In the genomic region with DNA sequence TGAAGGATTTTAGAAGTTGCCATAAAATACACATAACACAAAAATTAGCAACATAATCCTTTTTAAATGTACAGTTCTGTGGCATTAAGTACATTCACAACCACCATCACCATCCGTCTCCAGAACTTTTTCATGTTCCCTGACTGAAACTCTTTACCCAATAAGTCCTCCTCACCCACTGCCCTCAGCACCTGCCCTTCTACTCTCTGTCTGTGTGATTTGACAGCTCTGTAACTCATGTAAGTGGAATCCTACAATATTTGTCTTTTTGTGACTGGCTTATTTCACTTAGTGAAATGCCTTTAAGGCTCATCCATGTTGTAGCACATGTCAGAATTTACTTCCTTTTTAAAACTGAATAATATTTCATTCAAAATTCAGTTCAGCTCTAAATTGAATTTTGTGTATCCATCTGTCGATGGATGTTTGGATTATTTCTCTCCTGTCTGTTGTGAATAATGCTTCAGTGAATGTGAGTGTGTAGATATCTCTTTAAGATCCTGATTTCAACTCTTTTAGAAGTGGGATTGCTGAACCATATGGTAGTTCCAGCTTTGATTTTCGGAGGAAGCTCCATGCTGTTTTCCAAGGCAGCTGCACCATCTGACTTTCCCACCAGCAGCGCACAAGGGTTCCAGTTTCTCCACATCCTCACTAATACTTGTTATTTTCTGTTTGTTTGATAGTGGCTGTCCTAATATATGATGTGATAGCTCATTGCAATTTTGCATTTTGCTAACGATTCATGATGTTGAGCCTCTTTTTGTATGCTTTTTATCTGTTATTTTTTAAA, we compare ENCODE assay signal across 16 cellular contexts. TPM values are rescaled to one million over a fixed set of nuclear protein-coding genes. Genes with fewer than 3 reads are reported as not detected.
DNase-seq lines count a peak whose midpoint lies in the region; ATAC-seq and TF ChIP-seq lines count a peak whose summit lies in the region.
"Had no signal": no experiment of that assay in that cellular context is flagged by ENCODE, and none has a peak within 500 bp of the region (broad histone marks: within the 10 kb centered on the region; RNA-seq: fewer than 3 reads in every experiment).

No MANE protein-coding gene starts in this region.

- DNase-seq in activated T-cell treated with anti-CD3 and anti-CD28 coated beads, Interleukin-2, amount 50 U/mL, for 24 hours, result no peak
- no peak for DNase-seq in activated T-cell treated with anti-CD3 and anti-CD28 coated beads, Interleukin-2, amount 50 U/mL, for 48 hours
- no peak for DNase-seq in IMR-90
- DNase-seq in caudate nucleus (lab: John Stamatoyannopoulos, UW), result no peak
- no peak for DNase-seq in sigmoid colon
- no peak for DNase-seq in NCI-H1436 treated with DMSO at 0.1 percent for 48 hours (lab: John Stamatoyannopoulos, UW)
- no peak for DNase-seq in GM23338 (ENCODE audit: low spot score)
- DNase-seq: activated CD4-positive, CD25-positive, alpha-beta regulatory T cell; activated naive CD4-positive, alpha-beta T cell treated with Interleukin-2 at 50 U/mL for 16 hours; effector CD4-positive, alpha-beta T cell; kidney glomerular epithelial cell; NCI-H1092 treated with DMSO at 0.1 percent for 48 hours; uterus had no signal

- H3K9me3 ChIP-seq in IMR-90 (ENCODE audit: control insufficient read depth, insufficient read depth, low read length), result no peaks in the 10 kb centered on the region
- H3K9me3 ChIP-seq in sigmoid colon, result no peaks in the 10 kb centered on the region
- H3K9me3 ChIP-seq: uterus had no signal

- intact Hi-C loops in IMR-90 (cut with micrococcal nuclease), result loop anchor here (5.0 kb wide), 1 partner anchor 198 kb away; no protein-coding TSS in a partner anchor
- intact Hi-C loops in sigmoid colon (cut with DNase I), result loop anchor here (5.0 kb wide), 2 partner anchors 193 to 207 kb away; a partner anchor contains a TSS

- H3K4me2 ChIP-seq in IMR-90 (ENCODE audit: low read depth, low read length) (no peak overlapping the region), GM23338 (no peak overlapping the region; the same call in 1 of the 2 replicates)

- H4K8ac ChIP-seq in IMR-90 (ENCODE audit: low read depth in 2 of 2, low read length in 2 of 2), result no peak overlapping the region

- no peak for TF ChIP-seq RAD21 in IMR-90 (IDR thresholded peaks at IDR 0.05; ENCODE audit: low read length)

- H3K18ac ChIP-seq in IMR-90 (ENCODE audit: low read depth, low read length), result no peak overlapping the region

- no peaks in the 10 kb centered on the region for H3K27me3 Mint-ChIP-seq in activated T-cell treated with anti-CD3 and anti-CD28 coated beads, Interleukin-2, amount 50 U/mL, for 24 hours
- peaks cover 4% of the 10 kb centered on the region for H3K27me3 Mint-ChIP-seq in GM23338 (ENCODE audit: insufficient read depth, low read depth, poor library complexity)
- H3K27me3 Mint-ChIP-seq: stimulated activated naive CD8-positive, alpha-beta T cell treated with anti-CD3 and anti-CD28 coated beads, Interleukin-15, Interleukin-2, amounts not matched to agents 100 ng/mL and 50 ng/mL, for 24 hours had no signal

- no peak overlapping the region for H3K4me3 ChIP-seq in IMR-90 (ENCODE audit: insufficient read depth, low read depth, low read length)
- no peak overlapping the region for H3K4me3 ChIP-seq in sigmoid colon
- H3K4me3 ChIP-seq in GM23338, result no peak overlapping the region
- H3K4me3 ChIP-seq: uterus had no signal

- H3K56ac ChIP-seq in IMR-90 (ENCODE audit: extremely low read depth, insufficient read depth, low read length), result no peak overlapping the region

- no peaks in the 10 kb centered on the region for H3K27me3 ChIP-seq in IMR-90 (ENCODE audit: control insufficient read depth, insufficient read depth, low read length)
- no peaks in the 10 kb centered on the region for H3K27me3 ChIP-seq in sigmoid colon
- peaks cover 10% of the 10 kb centered on the region for H3K27me3 ChIP-seq in GM23338 (ENCODE audit: insufficient read depth)
- H3K27me3 ChIP-seq: uterus had no signal

- in situ Hi-C loops in IMR-90 (cut with MboI; ENCODE audit: low sequenced_read_pairs), result loop anchor here (5.0 to 10.0 kb wide), 5 partner anchors 33 to 215 kb away; a partner anchor contains a TSS

- POLR2A ChIA-PET in IMR-90 (lab: Charles Lee; ENCODE audit: unreplicated experiment), result no interaction called here

- no peak overlapping the region for H2BK15ac ChIP-seq in IMR-90 (ENCODE audit: low read depth, low read length)

- peaks cover 70% of the 10 kb centered on the region for H3K4me1 Mint-ChIP-seq in activated T-cell treated with anti-CD3 and anti-CD28 coated beads, Interleukin-2, amount 50 U/mL, for 24 hours (ENCODE audit: low read depth)
- H3K4me1 Mint-ChIP-seq in GM23338, result peaks cover 30% of the 10 kb centered on the region

- BruUV-seq in IMR-90 (replicated peaks; lab: Mats Ljungman, UMichigan), result no TSS peak

- H3K23ac ChIP-seq in IMR-90 (ENCODE audit: low read depth, low read length), result peak overlapping the region; percentile 13; the same call in 1 of the 2 replicates

- H3K36me3 ChIP-seq in IMR-90 (ENCODE audit: control insufficient read depth, insufficient read depth, low read length), result 0 out of 2 replicates have a peak, but pooled peaks cover 2% of the 10 kb centered on the region
- no peaks in the 10 kb centered on the region for H3K36me3 ChIP-seq in sigmoid colon
- H3K36me3 ChIP-seq in GM23338 (ENCODE audit: insufficient read depth), result no peaks in the 10 kb centered on the region
- H3K36me3 ChIP-seq: uterus had no signal

- no peak overlapping the region for H3K14ac ChIP-seq in IMR-90 (replicated peaks; ENCODE audit: low read depth, low read length)

- dilution Hi-C loops in IMR-90 (cut with HindIII; ENCODE audit: low sequenced_read_pairs, unreplicated experiment), result no loop called here

- no peak overlapping the region for H2AK5ac ChIP-seq in IMR-90 (ENCODE audit: low read depth, low read length)

- no peak overlapping the region for H4K5ac ChIP-seq in IMR-90 (ENCODE audit: low read depth, low read length)

- no peak for TF ChIP-seq EP300 in sigmoid colon (IDR thresholded peaks at IDR 0.05)

- no peak overlapping the region for H3K4me3 Mint-ChIP-seq in activated T-cell treated with anti-CD3 and anti-CD28 coated beads, Interleukin-2, amount 50 U/mL, for 24 hours
- no peak overlapping the region for H3K4me3 Mint-ChIP-seq in GM23338
- H3K4me3 Mint-ChIP-seq: stimulated activated naive CD8-positive, alpha-beta T cell treated with anti-CD3 and anti-CD28 coated beads, Interleukin-15, Interleukin-2, amounts not matched to agents 100 ng/mL and 50 ng/mL, for 24 hours; T-helper 1 cell treated with Interleukin-12 subunit alpha and Interleukin-12 subunit beta and Interleukin-4 antibody, amounts not matched to agents 30 μg/mL and 1 μg/mL, for 36 hours had no signal

- CTCF ChIA-PET in IMR-90 (lab: Yijun Ruan, JAX), result no interaction called here

- H3K27ac ChIP-seq in IMR-90 (ENCODE audit: insufficient read depth, low read length) (no peak overlapping the region), caudate nucleus (ENCODE audit: low read depth, low read length) (peak overlapping the region; percentile 13), sigmoid colon (peak overlapping the region in 3 of 4 donors; percentile 34 to 57 (median 36)), GM23338 (ENCODE audit: low read depth) (no peak overlapping the region)
- H3K27ac ChIP-seq: uterus had no signal

- no peaks in the 10 kb centered on the region for H3K9me2 ChIP-seq in GM23338 (ENCODE audit: insufficient read depth)

- H3K36me3 Mint-ChIP-seq in activated T-cell treated with anti-CD3 and anti-CD28 coated beads, Interleukin-2, amount 50 U/mL, for 24 hours (ENCODE audit: low read depth), result peaks cover 10% of the 10 kb centered on the region
- H3K36me3 Mint-ChIP-seq in GM23338 (ENCODE audit: low read depth), result no peaks in the 10 kb centered on the region

- H3K9me3 Mint-ChIP-seq in activated T-cell treated with anti-CD3 and anti-CD28 coated beads, Interleukin-2, amount 50 U/mL, for 24 hours, result no peaks in the 10 kb centered on the region
- H3K9me3 Mint-ChIP-seq in GM23338, result no peaks in the 10 kb centered on the region
- H3K9me3 Mint-ChIP-seq: stimulated activated naive CD8-positive, alpha-beta T cell treated with anti-CD3 and anti-CD28 coated beads, Interleukin-15, Interleukin-2, amounts not matched to agents 100 ng/mL and 50 ng/mL, for 24 hours; T-helper 1 cell treated with Interleukin-12 subunit alpha and Interleukin-12 subunit beta and Interleukin-4 antibody, amounts not matched to agents 30 μg/mL and 1 μg/mL, for 36 hours had no signal

- peaks cover 47 to 63% of the 10 kb centered on the region in 2 experiments for H3K79me1 ChIP-seq in IMR-90 (ENCODE audit: low read depth in 1 of 2, low read length in 2 of 2)

- H2AFZ ChIP-seq in IMR-90 (replicated peaks; ENCODE audit: low read length, poor library complexity) (no peak overlapping the region), GM23338 (no peak overlapping the region)

- TF ChIP-seq CTCF in IMR-90 (conservative IDR thresholded peaks at IDR 0.05; ENCODE audit: low read depth, low read length), result no peak
- TF ChIP-seq CTCF in sigmoid colon (IDR thresholded peaks at IDR 0.05), result no peak
- no peak for TF ChIP-seq CTCF in GM23338 (conservative IDR thresholded peaks at IDR 0.05; ENCODE audit: low read depth in 2 of 2)

- peaks cover 31% of the 10 kb centered on the region for H4K20me1 ChIP-seq in IMR-90 (ENCODE audit: insufficient read depth, low read length)
- H4K20me1 ChIP-seq in GM23338 (replicated peaks; ENCODE audit: insufficient read depth), result peaks cover 36% of the 10 kb centered on the region

- H3K9ac ChIP-seq in IMR-90 (ENCODE audit: low read depth, low read length), result no peak overlapping the region

- H2AK9ac ChIP-seq in IMR-90 (replicated peaks; ENCODE audit: low read depth, low read length, poor library complexity), result no peak overlapping the region

- H3K4me1 ChIP-seq in IMR-90 (ENCODE audit: control insufficient read depth, insufficient read depth, low read length) (peaks cover 7% of the 10 kb centered on the region), sigmoid colon (peaks cover 0 to 51% (median 39%) of the 10 kb centered on the region in 4 donors), GM23338 (ENCODE audit: insufficient read depth) (peaks cover 15% of the 10 kb centered on the region)
- H3K4me1 ChIP-seq: uterus had no signal

- no CpG with 5 or more reads among the region's 5 CpGs for WGBS in IMR-90 (ENCODE audit: extremely low coverage in 2 of 2, insufficient read length in 1 of 2), 2 experiments
- WGBS in sigmoid colon, 2 donors, result 68 to 79% methylated on average over 5 of the region's 5 CpGs

- H3K79me2 ChIP-seq in GM23338 (replicated peaks; ENCODE audit: insufficient read depth), result peaks cover 70% of the 10 kb centered on the region

- H2BK120ac ChIP-seq in IMR-90 (ENCODE audit: low read depth, low read length), result no peak overlapping the region

- H3K4ac ChIP-seq in IMR-90 (ENCODE audit: low read depth, low read length), result no peak overlapping the region

- peak overlapping the region; percentile 13 for H3K27ac Mint-ChIP-seq in activated T-cell treated with anti-CD3 and anti-CD28 coated beads, Interleukin-2, amount 50 U/mL, for 24 hours
- H3K27ac Mint-ChIP-seq in GM23338, result no peak overlapping the region
- H3K27ac Mint-ChIP-seq: stimulated activated naive CD8-positive, alpha-beta T cell treated with anti-CD3 and anti-CD28 coated beads, Interleukin-15, Interleukin-2, amounts not matched to agents 100 ng/mL and 50 ng/mL, for 24 hours; T-helper 1 cell treated with Interleukin-12 subunit alpha and Interleukin-12 subunit beta and Interleukin-4 antibody, amounts not matched to agents 30 μg/mL and 1 μg/mL, for 36 hours had no signal

- ATAC-seq in IMR-90 (ENCODE audit: low read depth), result no peak
- ATAC-seq in HG02798 (IDR thresholded peaks at IDR 0.05; ENCODE audit: poor library complexity, unreplicated experiment), result no peak
- no peak for ATAC-seq in GM23338

- no peak overlapping the region for H4K91ac ChIP-seq in IMR-90 (ENCODE audit: insufficient read depth, low read depth, low read length)

- 0 out of 2 replicates have a peak, but pooled peaks cover 2% of the 10 kb centered on the region for H3F3A ChIP-seq in GM23338 (replicated peaks; ENCODE audit: low read depth)

- TF ChIP-seq POLR2A in IMR-90 (IDR thresholded peaks at IDR 0.05; ENCODE audit: low read depth, low read length) (no peak), sigmoid colon (IDR thresholded peaks at IDR 0.05) (no peak)

- peaks cover 18% of the 10 kb centered on the region for H3K9me1 ChIP-seq in IMR-90 (ENCODE audit: insufficient read depth, low read length)

- no peak overlapping the region for H2BK20ac ChIP-seq in IMR-90 (ENCODE audit: low read depth, low read length)

- no peak overlapping the region for H2BK5ac ChIP-seq in IMR-90 (ENCODE audit: low read depth, low read length, poor library complexity, severe bottlenecking)

RNA-seq across cellular contexts. Expression of a gene that starts 4.2 kb away (rescaled TPM):
- total RNA-seq in IMR-90 (2012; rRNA removed), result 53.6 and 61.1 TPM in 2 replicates
- 98.4 and 98.6 TPM in 2 replicates for polyA plus RNA-seq in IMR-90 (2012; rRNA removed)
- polyA plus RNA-seq in IMR-90 (2012; cell fraction: cytosol; rRNA removed), result 79.7 and 106 TPM in 2 replicates
- polyA plus RNA-seq in IMR-90 (2012; cell fraction: nucleus; rRNA removed; ENCODE audit: low replicate concordance), result 204 and 302 TPM in 2 replicates
- 10 to 100 TPM; 26.0 to 48.2 (median 37.2) TPM for total RNA-seq in sigmoid colon
- 100 to 1,000 TPM in 1 of 3 donors, 10 to 100 TPM in 2; 33.0 to 117 (median 48.6) TPM for polyA plus RNA-seq in sigmoid colon
- 45.9 TPM in 2 replicates for total RNA-seq in GM23338 (2014; rRNA removed; shearing (Covaris generic))
- polyA plus RNA-seq in GM23338 (2016; fragmentation: Nextera tagmentation; extraction: Ambion mirVana), result 19.0 and 19.3 TPM in 2 replicates

RNA-seq across cellular contexts. Expression of a gene that starts 48.2 kb away (rescaled TPM):
- total RNA-seq in IMR-90 (2012; rRNA removed) (72.4 and 81.4 TPM in 2 replicates), sigmoid colon (100 to 1,000 TPM; 147 to 317 (median 226) TPM)
- polyA plus RNA-seq in IMR-90 (2012; rRNA removed) (83.1 TPM in 2 replicates), sigmoid colon (100 to 1,000 TPM in 2 of 3 donors, 10 to 100 TPM in 1; 45.6 to 198 (median 163) TPM), GM23338 (2016; fragmentation: Nextera tagmentation; extraction: Ambion mirVana) (15.6 and 15.9 TPM in 2 replicates)
- polyA plus RNA-seq in IMR-90 (2012; cell fraction: cytosol; rRNA removed), result 62.2 and 67.4 TPM in 2 replicates
- polyA plus RNA-seq in IMR-90 (2012; cell fraction: nucleus; rRNA removed; ENCODE audit: low replicate concordance), result 106 and 206 TPM in 2 replicates
- 61.9 and 64.0 TPM in 2 replicates for total RNA-seq in GM23338 (2014; rRNA removed; shearing (Covaris generic))

Comparison
In these comparisons a context has a peak if more than half of its experiments do, and no peak if none do; other contexts are left out.
1. H3K27ac ChIP-seq: peak in caudate nucleus (single experiment) and sigmoid colon (3 of 4); none in IMR-90 (single experiment) and GM23338 (single experiment).